In the genomic region with DNA sequence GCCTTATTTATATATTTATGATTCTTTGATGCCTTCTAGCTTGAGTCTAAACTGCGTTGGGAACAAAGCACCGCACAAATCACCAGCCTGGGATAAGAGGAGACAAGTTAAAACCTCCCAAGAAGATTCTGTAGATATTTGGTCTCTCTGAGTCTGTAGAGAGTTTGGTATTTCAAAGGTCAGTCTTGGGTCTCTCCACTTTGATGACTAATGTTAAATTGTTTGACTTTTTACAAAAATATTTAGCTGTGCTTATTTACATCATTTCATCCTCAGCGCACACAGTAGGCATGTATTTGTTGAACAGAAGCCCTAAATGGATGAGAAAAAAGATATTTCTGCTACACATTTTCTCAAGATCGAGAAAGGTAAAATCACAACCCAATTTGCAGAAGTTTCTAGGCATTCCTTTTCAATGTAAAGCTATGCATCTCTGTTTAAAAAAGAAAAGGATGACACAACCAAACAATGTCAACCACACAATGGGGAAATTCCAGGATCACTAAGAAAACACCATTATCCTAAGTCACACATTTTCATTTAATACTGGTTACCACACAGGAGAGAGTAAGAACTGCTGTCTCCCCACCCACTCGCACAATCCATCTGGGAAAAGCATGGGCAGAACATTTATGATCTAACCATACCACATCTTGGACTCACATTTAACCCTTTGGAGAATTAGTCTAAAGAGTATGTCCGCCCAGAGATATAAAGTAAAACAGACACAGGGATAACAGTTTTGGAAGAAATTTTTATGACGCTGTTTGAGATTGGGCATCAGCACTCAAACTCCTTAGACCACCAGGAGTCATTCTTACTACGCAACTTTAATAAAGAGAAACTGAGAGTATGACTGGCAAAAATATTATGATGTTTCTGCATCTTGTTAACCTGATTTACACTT, we compare ENCODE assay signal across 8 cellular contexts. TPM values are rescaled to one million over a fixed set of nuclear protein-coding genes. Genes with fewer than 3 reads are reported as not detected.
A peak's percentile ranks its signal among the peaks of the same experiment; 100 is the strongest.
DNase-seq lines count a peak whose midpoint lies in the region; ATAC-seq, FAIRE-seq and TF ChIP-seq lines count a peak whose summit lies in the region.

No MANE protein-coding gene starts in this region.

- intact Hi-C loops in heart right ventricle (cut with DNase I) (loop anchor here (2.0 to 10.0 kb wide), 9 partner anchors 47 to 211 kb away; no protein-coding TSS in a partner anchor), Right ventricle myocardium superior (cut with DNase I) (loop anchor here (2.0 to 5.0 kb wide), 2 partner anchors 139 to 210 kb away; no protein-coding TSS in a partner anchor), esophagus squamous epithelium (cut with DNase I) (loop anchor here (5.0 kb wide), 2 partner anchors 140 to 210 kb away; no protein-coding TSS in a partner anchor), pancreas (cut with DNase I) (loop anchor here in 2 of 3 donors (5.0 to 10.0 kb wide), 3 partner anchors 127 to 205 kb away; no protein-coding TSS in a partner anchor)

- no peaks in the 10 kb centered on the region for H3K27me3 ChIP-seq in heart right ventricle
- no peaks in the 10 kb centered on the region for H3K27me3 ChIP-seq in esophagus squamous epithelium
- H3K27me3 ChIP-seq in pancreas, result no peaks in the 10 kb centered on the region

- 40 to 42% methylated on average over 8 of the region's 8 CpGs for WGBS in heart right ventricle, 2 donors
- WGBS in esophagus squamous epithelium, 2 donors, result 24 to 37% methylated on average over 8 of the region's 8 CpGs
- WGBS in pancreas, 2 donors, result 62 to 66% methylated on average over 8 of the region's 8 CpGs

- DNase-seq in heart right ventricle (no peak), Right ventricle myocardium superior (no peak), SW480 (ENCODE audit: low spot score) (peak; percentile 52), esophagus squamous epithelium (lab: John Stamatoyannopoulos, UW) (no peak), pancreas (no peak), D341Med (ENCODE audit: low spot score) (no peak), C1 segment of cervical spinal cord (lab: John Stamatoyannopoulos, UW) (no peak), COLO668 (lab: John Stamatoyannopoulos, UW; ENCODE audit: unreplicated experiment) (no peak)

- H3K36me3 ChIP-seq in heart right ventricle (no peaks in the 10 kb centered on the region), esophagus squamous epithelium (no peaks in the 10 kb centered on the region), pancreas (no peaks in the 10 kb centered on the region)

- H3K4me3 ChIP-seq in heart right ventricle (peak overlapping the region; percentile 71 to 95 (median 88)), esophagus squamous epithelium (peak overlapping the region; percentile 76 to 89 (median 85)), pancreas (peak overlapping the region; percentile 63 to 85 (median 76))

- FAIRE-seq in pancreas (lab: Jason Lieb, UNC), result no peak

- H3K9me3 ChIP-seq in heart right ventricle (no peaks in the 10 kb centered on the region), esophagus squamous epithelium (no peaks in the 10 kb centered on the region), pancreas (no peaks in the 10 kb centered on the region)

- TF ChIP-seq POLR2A in esophagus squamous epithelium (IDR thresholded peaks at IDR 0.05), result no peak

- ATAC-seq in heart right ventricle (no peak), Right ventricle myocardium superior (ENCODE audit: poor library complexity) (no peak), pancreas (no peak)

- peaks cover 2 to 60% (median 52%) of the 10 kb centered on the region in 9 donors for H3K4me1 ChIP-seq in heart right ventricle
- H3K4me1 ChIP-seq in esophagus squamous epithelium, result peaks cover 5 to 61% (median 16%) of the 10 kb centered on the region in 3 donors
- peaks cover 3 to 44% (median 41%) of the 10 kb centered on the region in 3 donors for H3K4me1 ChIP-seq in pancreas

- H3K27ac ChIP-seq in heart right ventricle, result peak overlapping the region in 9 of 10 donors; percentile 86 to 98 (median 92)
- H3K27ac ChIP-seq in esophagus squamous epithelium, result peak overlapping the region in 3 of 4 donors; percentile 90 to 93 (median 93)
- peak overlapping the region in 2 of 4 donors; percentile 79 to 89 for H3K27ac ChIP-seq in pancreas

- TF ChIP-seq CTCF in heart right ventricle (IDR thresholded peaks at IDR 0.05) (no peak), esophagus squamous epithelium (IDR thresholded peaks at IDR 0.05) (no peak), pancreas (IDR thresholded peaks at IDR 0.05) (no peak)

RNA-seq across cellular contexts. Expression of a gene that starts 4.4 kb away (rescaled TPM):
- total RNA-seq in heart right ventricle, result 10 to 100 TPM; 12.9 to 31.5 (median 16.8) TPM
- 1 to 10 TPM; 2.6 to 3.0 TPM for polyA plus RNA-seq in heart right ventricle
- 22.3 TPM for total RNA-seq in Right ventricle myocardium superior
- total RNA-seq in esophagus squamous epithelium, result 10 to 100 TPM; 15.6 to 59.2 (median 32.4) TPM
- 10 to 100 TPM; 15.3 to 33.4 (median 20.3) TPM for total RNA-seq in pancreas
- polyA plus RNA-seq in pancreas, result 1 to 10 TPM; 2.4 to 2.7 TPM
